ENCODE assay signal across 8 cellular contexts in the genomic region with DNA sequence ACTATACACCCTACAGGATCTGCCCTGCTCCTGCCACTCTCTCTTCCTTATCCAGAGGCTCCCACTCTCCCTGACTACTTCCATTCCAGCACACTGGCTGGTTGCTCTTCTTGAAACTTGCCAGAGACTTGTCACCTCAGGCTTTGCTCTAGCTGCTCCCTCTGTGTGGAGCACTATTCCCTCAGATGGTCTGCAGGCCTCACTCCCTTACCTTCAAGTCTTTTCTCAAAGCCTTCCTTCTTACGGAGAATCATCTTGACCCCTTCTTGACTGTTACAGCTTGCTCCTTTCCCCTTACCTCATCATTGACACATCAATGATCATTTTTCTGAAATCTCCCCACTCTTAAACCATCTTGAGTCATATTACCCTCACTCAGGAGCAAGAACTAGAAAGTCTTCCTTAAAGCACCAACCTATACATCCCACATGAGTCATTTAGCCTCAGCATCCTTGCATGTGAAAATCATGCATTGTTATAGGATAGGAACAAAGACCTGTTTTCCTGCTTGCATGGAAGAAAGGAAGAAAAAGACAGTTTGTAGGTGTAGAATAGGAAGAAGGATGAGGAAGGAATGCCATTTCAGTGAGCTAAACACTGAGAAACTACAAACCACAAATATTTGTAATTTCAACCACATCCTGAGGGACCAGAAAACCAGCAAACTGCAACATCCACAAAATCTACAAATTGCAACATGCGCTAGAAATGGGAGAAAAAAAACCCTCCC. TPM values are rescaled to one million over a fixed set of nuclear protein-coding genes. Genes with fewer than 3 reads are reported as not detected.
A peak's percentile ranks its signal among the peaks of the same experiment; 100 is the strongest.
DNase-seq lines count a peak whose midpoint lies in the region; ATAC-seq, FAIRE-seq and TF ChIP-seq lines count a peak whose summit lies in the region.

No MANE protein-coding gene starts in this region.

- TF ChIP-seq EP300 in HepG2 (IDR thresholded peaks at IDR 0.05; ENCODE audit: low read depth in 2 of 2, low read length in 2 of 2) (no peak), HepG2 (CRISPR knock-in tag; IDR thresholded peaks at IDR 0.05; ENCODE audit: borderline replicate concordance) (no peak)

- H3K4me1 Mint-ChIP-seq in chondrocyte (ENCODE audit: low read depth) = peaks cover 6% of the 10 kb centered on the region

- no peaks in the 10 kb centered on the region for H3K79me2 ChIP-seq in DOHH2 (ENCODE audit: control insufficient read depth, low read length)
- H3K79me2 ChIP-seq in HepG2 (ENCODE audit: insufficient read depth, low read length) = no peaks in the 10 kb centered on the region

- TF ChIP-seq CTCF in DOHH2 (IDR thresholded peaks at IDR 0.05; ENCODE audit: low read depth, low read length, poor library complexity, severe bottlenecking) (no peak), RWPE2 (IDR thresholded peaks at IDR 0.05; ENCODE audit: poor library complexity, severe bottlenecking) (no peak), chondrocyte (IDR thresholded peaks at IDR 0.05) (no peak), HepG2 (CRISPR knock-in tag; IDR thresholded peaks at IDR 0.05) (no peak)

- H3K4me1 ChIP-seq in DOHH2 (ENCODE audit: control insufficient read depth, low read length) (peaks cover 11% of the 10 kb centered on the region), RWPE2 (ENCODE audit: insufficient read depth, poor library complexity, severe bottlenecking) (peaks cover 31% of the 10 kb centered on the region), HepG2 (ENCODE audit: insufficient read depth, low read length) (no peaks in the 10 kb centered on the region)

- H3F3A ChIP-seq in DOHH2 (ENCODE audit: control insufficient read depth, insufficient read depth) = no peaks in the 10 kb centered on the region

- no TSS peak for BruUV-seq in HepG2 (replicated peaks; lab: Mats Ljungman, UMichigan)

- intact Hi-C loops in HepG2 (cut with micrococcal nuclease; ENCODE audit: unreplicated experiment) = no loop called here

- H3K9me3 ChIP-seq in DOHH2 (ENCODE audit: control insufficient read depth, insufficient read depth, low read length) = no peaks in the 10 kb centered on the region
- no peaks in the 10 kb centered on the region for H3K9me3 ChIP-seq in RWPE2 (ENCODE audit: severe bottlenecking)
- no peaks in the 10 kb centered on the region for H3K9me3 ChIP-seq in HepG2 (ENCODE audit: low read length)

- ATAC-seq in HG02852 (IDR thresholded peaks at IDR 0.05; ENCODE audit: unreplicated experiment) = peak; percentile 78
- ATAC-seq in RWPE2 (ENCODE audit: low read depth) = peak; percentile 94
- no peak for ATAC-seq in HepG2

- H3K4me3 ChIP-seq in DOHH2 (ENCODE audit: low read length) = peak overlapping the region; percentile 8; the same call in 1 of the 2 replicates
- no peak overlapping the region for H3K4me3 ChIP-seq in RWPE2 (ENCODE audit: severe bottlenecking)
- no peak overlapping the region for H3K4me3 ChIP-seq in HepG2 (replicated peaks in 1 of 3; ENCODE audit: insufficient read depth in 1 of 3, low read depth in 2 of 3, low read length in 3 of 3)

- H3K36me3 Mint-ChIP-seq in chondrocyte (ENCODE audit: low read depth) = peaks cover 1% of the 10 kb centered on the region

- H3K9me3 Mint-ChIP-seq in chondrocyte (ENCODE audit: low read depth) = peaks cover 3% of the 10 kb centered on the region

- H3K9me2 ChIP-seq in DOHH2 (replicated peaks; ENCODE audit: control insufficient read depth, low read length) = no peaks in the 10 kb centered on the region

- H3K4me2 ChIP-seq in DOHH2 (ENCODE audit: low read length) (peak overlapping the region; percentile 28), HepG2 (ENCODE audit: low read depth, low read length) (no peak overlapping the region)

- H3K27me3 ChIP-seq in DOHH2 (ENCODE audit: control insufficient read depth, low read length) (no peaks in the 10 kb centered on the region), RWPE2 (ENCODE audit: insufficient read depth, poor library complexity, severe bottlenecking) (no peaks in the 10 kb centered on the region), HepG2 (ENCODE audit: control insufficient read depth in 1 of 2, insufficient read depth in 2 of 2, low read length in 2 of 2) (no peaks in the 10 kb centered on the region)

- no peaks in the 10 kb centered on the region for H4K20me1 ChIP-seq in DOHH2 (ENCODE audit: control insufficient read depth, insufficient read depth, low read depth, low read length)
- no peaks in the 10 kb centered on the region for H4K20me1 ChIP-seq in HepG2 (ENCODE audit: insufficient read depth, low read length)

- H3K4me3 Mint-ChIP-seq in chondrocyte (ENCODE audit: unreplicated experiment) = no peak overlapping the region

- POLR2A ChIA-PET in HepG2 (lab: Yijun Ruan, JAX) = no interaction called here

- H3K27ac Mint-ChIP-seq in chondrocyte (ENCODE audit: unreplicated experiment) = no peak overlapping the region

- H2AFZ ChIP-seq in HepG2 (ENCODE audit: low read length) = no peak overlapping the region

- no peak overlapping the region for H3K9ac ChIP-seq in HepG2 (ENCODE audit: insufficient read depth, low read depth, low read length)

- CTCF ChIA-PET in HepG2 (lab: Yijun Ruan, JAX; ENCODE audit: low intra/inter-chr PET ratio, low total read pairs) = no interaction called here

- no peaks in the 10 kb centered on the region for H3K27me3 Mint-ChIP-seq in chondrocyte (ENCODE audit: low read depth)

- no peak for DNase-seq in RWPE2 (ENCODE audit: low spot score)
- DNase-seq in hepatic stellate cell (ENCODE audit: low spot score) = peak; percentile 32
- no peak for DNase-seq in chondrocyte (ENCODE audit: low spot score)
- DNase-seq in activated CD4-positive, alpha-beta T cell treated with anti-CD3 and anti-CD28 coated beads, Interleukin-2, amount 50 U/mL, for 48 hours = no peak
- DNase-seq in HepG2 (ENCODE audit: low spot score) = no peak
- no peak for DNase-seq in NCI-H1092 treated with DMSO at 0.1 percent for 48 hours (lab: John Stamatoyannopoulos, UW)

- in situ Hi-C loops in HepG2 (cut with HindIII; ENCODE audit: extremely low pct_ligation_motif_present, low pct_unique_long_range_greater_than_20kb) = no loop called here

- WGBS in HepG2 (ENCODE audit: low lambda C conversion rate) = 93% methylated on average over 2 of the region's 2 CpGs

- TF ChIP-seq RAD21 in HepG2 (CRISPR knock-in tag; IDR thresholded peaks at IDR 0.05) = no peak

- FAIRE-seq in HepG2 (lab: Jason Lieb, UNC) = no peak

- TF ChIP-seq POLR2A in HepG2 (IDR thresholded peaks at IDR 0.05; ENCODE audit: insufficient read depth in 1 of 2, low read depth in 2 of 2, low read length in 2 of 2) = no peak

- H3K27ac ChIP-seq in DOHH2 (ENCODE audit: low read depth, low read length) = no peak overlapping the region
- peak overlapping the region; percentile 80 for H3K27ac ChIP-seq in RWPE2 (ENCODE audit: poor library complexity, severe bottlenecking)
- H3K27ac ChIP-seq in HepG2 (ENCODE audit: extremely low read length, insufficient read depth, low read length) = no peak overlapping the region

- no peaks in the 10 kb centered on the region for H3K36me3 ChIP-seq in DOHH2 (ENCODE audit: control insufficient read depth, low read length)
- H3K36me3 ChIP-seq in RWPE2 (ENCODE audit: low read depth) = peaks cover 76% of the 10 kb centered on the region
- no peaks in the 10 kb centered on the region for H3K36me3 ChIP-seq in HepG2 (replicated peaks in 1 of 2; ENCODE audit: control insufficient read depth in 1 of 2, insufficient read depth in 2 of 2, low read length in 2 of 2)

TF ChIP-seq in HepG2, 621 proteins besides CTCF, POLR2A, EP300 and RAD21 (continues in another document):
- TF ChIP-seq, protein P1, sequence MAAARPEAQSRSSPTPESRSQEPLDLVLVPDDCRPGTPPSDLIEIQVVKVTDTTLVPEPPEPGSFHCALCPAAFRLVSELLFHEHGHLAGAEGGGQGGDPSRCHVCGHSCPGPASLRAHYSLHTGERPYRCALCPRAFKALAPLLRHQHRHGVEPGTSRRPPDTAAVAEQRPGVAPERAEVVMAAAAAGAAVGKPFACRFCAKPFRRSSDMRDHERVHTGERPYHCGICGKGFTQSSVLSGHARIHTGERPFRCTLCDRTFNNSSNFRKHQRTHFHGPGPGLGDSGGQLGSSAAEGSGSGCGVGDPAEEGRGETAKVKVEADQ (CRISPR knock-in tag; IDR thresholded peaks at IDR 0.05; ENCODE audit: borderline replicate concordance) = no peak
- TF ChIP-seq NKX3-1 (CRISPR knock-in tag; IDR thresholded peaks at IDR 0.05) (no peak), ZBTB21 (CRISPR knock-in tag; IDR thresholded peaks at IDR 0.05) (no peak), ZNF780A (CRISPR knock-in tag; IDR thresholded peaks at IDR 0.05) (no peak), RXRB (CRISPR knock-in tag; IDR thresholded peaks at IDR 0.05; ENCODE audit: borderline replicate concordance) (no peak), TBX3 (IDR thresholded peaks at IDR 0.05; ENCODE audit: borderline replicate concordance) (no peak), ZNF572 (CRISPR knock-in tag; IDR thresholded peaks at IDR 0.05) (no peak)

RNA-seq across cellular contexts. Expression of a gene that starts 55.7 kb away (rescaled TPM):
- total RNA-seq in chondrocyte = 19.0 to 32.1 TPM (median 27.0 TPM) in 3 replicates
- total RNA-seq in HepG2 (2016; rRNA removed; fragmentation: Illumina TruSeq; extraction: Trizol) = 8.4 and 14.5 TPM in 2 replicates
- total RNA-seq in HepG2 (2016; cell fraction: cytosol; rRNA removed; fragmentation: Illumina TruSeq; extraction: Trizol; ENCODE audit: low read depth) = 0.62 and 1.0 TPM in 2 replicates
- 7.1 and 13.3 TPM in 2 replicates for total RNA-seq in HepG2 (2016; cell fraction: insoluble cytoplasmic fraction; rRNA removed; fragmentation: Illumina TruSeq; extraction: Trizol)
- 2.1 and 3.1 TPM in 2 replicates for total RNA-seq in HepG2 (2016; cell fraction: membrane; rRNA removed; fragmentation: Illumina TruSeq; extraction: Trizol)
- total RNA-seq in HepG2 (2016; cell fraction: nucleus; rRNA removed; fragmentation: Illumina TruSeq; extraction: Trizol) = 18.8 and 20.1 TPM in 2 replicates
- 4.6 and 4.8 TPM in 2 replicates for polyA plus RNA-seq in HepG2 (2011; rRNA removed)
- 1.8 and 3.7 TPM in 2 replicates for polyA plus RNA-seq in HepG2 (2011; cell fraction: cytosol; rRNA removed)
- polyA plus RNA-seq in HepG2 (2011; cell fraction: nucleus; rRNA removed) = 1.8 and 2.6 TPM in 2 replicates
- polyA plus RNA-seq in HepG2 (2012) = 4.9 and 8.5 TPM in 2 replicates
- 0.26 and 0.31 TPM in 2 replicates for polyA plus RNA-seq in HepG2 (2016; cell fraction: cytosol; fragmentation: Illumina TruSeq; extraction: Trizol; ENCODE audit: low read depth)
- polyA plus RNA-seq in HepG2 (2016; cell fraction: insoluble cytoplasmic fraction; fragmentation: Illumina TruSeq; extraction: Trizol; ENCODE audit: low read depth) = 4.9 and 5.3 TPM in 2 replicates
- 0.70 and 1.4 TPM in 2 replicates for polyA plus RNA-seq in HepG2 (2016; cell fraction: membrane; fragmentation: Illumina TruSeq; extraction: Trizol; ENCODE audit: low read depth)
- polyA plus RNA-seq in HepG2 (2016; cell fraction: nucleus; fragmentation: Illumina TruSeq; extraction: Trizol; ENCODE audit: insufficient read depth, low read depth) = 11.4 and 13.9 TPM in 2 replicates
- 4.2 TPM in 1 of 2 replicates, not detected in the other for polyA minus RNA-seq in HepG2 (2011; rRNA and poly(A)+ RNA removed; ENCODE audit: low replicate concordance)
- 6.0 and 10.0 TPM in 2 replicates for polyA minus RNA-seq in HepG2 (2011; cell fraction: cytosol; rRNA and poly(A)+ RNA removed)
- polyA minus RNA-seq in HepG2 (2011; cell fraction: nucleus; rRNA and poly(A)+ RNA removed) = 21.8 and 32.9 TPM in 2 replicates
